In the genomic region with DNA sequence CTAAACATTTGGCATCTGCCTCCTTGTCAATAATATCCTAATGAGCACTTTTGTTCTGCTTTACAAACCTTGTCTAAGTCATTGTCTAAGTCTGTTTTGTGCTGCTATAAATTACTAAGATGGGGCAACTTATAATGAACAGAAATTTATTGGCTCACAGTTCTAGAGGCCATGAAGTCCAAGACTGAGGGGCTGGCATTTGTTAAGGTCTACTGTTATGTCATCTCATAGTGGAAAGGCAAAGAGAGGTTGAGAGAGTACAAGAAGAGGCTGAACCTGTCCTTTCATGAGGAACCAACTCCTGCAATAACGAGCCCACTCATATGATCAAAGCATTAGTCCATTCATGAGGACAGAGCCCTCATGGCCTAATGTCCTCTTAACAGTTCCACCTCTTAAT, we compare ENCODE assay signal across 19 cellular contexts.
"Had no signal": no experiment of that assay in that cellular context is flagged by ENCODE, and none has a peak within 500 bp of the region (broad histone marks: within the 10 kb centered on the region; RNA-seq: fewer than 3 reads in every experiment).

No MANE protein-coding gene starts in this region.

- ATAC-seq: activated CD4-positive, CD25-positive, alpha-beta regulatory T cell treated with anti-CD3 and anti-CD28 coated beads, Interleukin-2, amount 50 U/mL, for 24 hours; activated CD8-positive, alpha-beta T cell treated with anti-CD3 and anti-CD28 coated beads for 36 hours; activated T-cell treated with anti-CD3 and anti-CD28 coated beads, Interleukin-2, amount 50 U/mL, for 72 hours; body of pancreas; K562 had no signal

- H3K36me3 ChIP-seq: Peyer's patch had no signal

- H3K4me3 ChIP-seq: body of pancreas, K562, Peyer's patch had no signal

- H3K9me3 ChIP-seq: body of pancreas, Peyer's patch had no signal

- H3K27ac ChIP-seq: body of pancreas, Peyer's patch, RWPE1 had no signal

- FAIRE-seq: K562 had no signal

- DNase-seq: activated CD4-positive, alpha-beta T cell treated with anti-CD3 and anti-CD28 coated beads for 4 hours; activated CD8-positive, alpha-beta memory T cell treated with anti-CD3 and anti-CD28 coated beads, Interleukin-2, amount 50 U/mL, for 4 hours; activated CD8-positive, alpha-beta T cell treated with anti-CD3 and anti-CD28 coated beads for 36 hours; activated gamma-delta T cell treated with Interleukin-2 at 50 U/mL for 16 hours; activated naive CD4-positive, alpha-beta T cell treated with anti-CD3 and anti-CD28 coated beads, Interleukin-2, amount 10 ng/mL, durations not matched to agents 7 days and 5 days; activated naive CD8-positive, alpha-beta T cell treated with anti-CD3 and anti-CD28 coated beads for 36 hours; activated T-cell treated with anti-CD3 and anti-CD28 coated beads, Interleukin-2, amount 50 U/mL, for 72 hours; body of pancreas; Karpas-422; NCI-H1105 treated with DMSO at 0.1 percent for 48 hours; NCI-H146; NCI-H187 treated with DMSO at 0.1 percent for 48 hours; NCI-H526; NK-92 treated with Interleukin-12 subunit alpha and Interleukin-12 subunit beta, amount 100 ng/mL, for 24 hours; Peyer's patch; Right ventricle myocardium superior had no signal

- H3K27me3 ChIP-seq: body of pancreas, Peyer's patch had no signal

- H3K4me1 ChIP-seq: body of pancreas, Peyer's patch had no signal
